In genomic region chr12:101940400-101940950, GRCh38 we compare ENCODE assay signal across 1 cellular context.
TF ChIP-seq lines count a peak whose summit lies in the region.

No MANE protein-coding gene starts in this region.

TF ChIP-seq in GM12878, 131 proteins besides CTCF, POLR2A, EP300 and RAD21 (continued from another document):
- TF ChIP-seq MYC (IDR thresholded peaks at IDR 0.05; ENCODE audit: insufficient read depth, insufficient read length, insufficient replicate concordance, low read length, severe bottlenecking) (no peak), BRCA1 (IDR thresholded peaks at IDR 0.05; ENCODE audit: low read depth, low read length) (no peak), POLR2AphosphoS5 (IDR thresholded peaks at IDR 0.05; ENCODE audit: low read length) (no peak), SREBF2 (IDR thresholded peaks at IDR 0.05; ENCODE audit: low read length) (no peak), ZBTB40 (IDR thresholded peaks at IDR 0.05; ENCODE audit: borderline replicate concordance) (no peak), FOXK2 (IDR thresholded peaks at IDR 0.05) (no peak), TCF7 (IDR thresholded peaks at IDR 0.05; ENCODE audit: borderline replicate concordance) (no peak), ZNF687 (IDR thresholded peaks at IDR 0.05) (no peak), KAT2A (conservative IDR thresholded peaks at IDR 0.05; ENCODE audit: control insufficient read depth, low read depth, low read length) (no peak), SKIL (IDR thresholded peaks at IDR 0.05; ENCODE audit: low read depth, poor library complexity, severe bottlenecking) (no peak), FOS (IDR thresholded peaks at IDR 0.05; ENCODE audit: borderline replicate concordance, extremely low read depth, insufficient read length) (no peak), ZNF274 (IDR thresholded peaks at IDR 0.05; ENCODE audit: insufficient read depth, insufficient read length) (no peak)
